In the genomic region with DNA sequence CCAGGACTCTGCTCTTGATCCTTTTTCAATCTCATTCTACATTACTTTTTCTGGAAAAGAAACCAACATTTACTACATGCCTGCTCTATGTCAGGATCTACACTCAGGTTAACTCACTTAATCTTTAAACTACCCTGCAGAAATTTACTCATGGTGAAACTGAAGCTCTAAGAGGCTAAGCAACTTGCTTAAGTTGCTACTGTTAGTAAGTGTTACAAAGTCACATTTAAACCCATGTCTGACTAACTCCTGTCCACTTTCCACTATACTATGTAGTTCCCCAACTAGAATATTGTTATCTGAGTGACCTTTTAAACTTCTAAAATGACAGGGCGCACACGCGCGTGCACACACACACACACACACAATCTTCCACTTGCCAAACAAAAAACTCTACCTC, we compare ENCODE assay signal across 25 cellular contexts. TPM values are rescaled to one million over a fixed set of nuclear protein-coding genes. Genes with fewer than 3 reads are reported as not detected.
DNase-seq lines count a peak whose midpoint lies in the region; ATAC-seq and TF ChIP-seq lines count a peak whose summit lies in the region.
"Had no signal": no experiment of that assay in that cellular context is flagged by ENCODE, and none has a peak within 500 bp of the region (broad histone marks: within the 10 kb centered on the region; RNA-seq: fewer than 3 reads in every experiment).

No MANE protein-coding gene starts in this region.

- intact Hi-C loops in natural killer cell (cut with micrococcal nuclease) = no loop called here

- H3K36me3 Mint-ChIP-seq in central memory CD8-positive, alpha-beta T cell (ENCODE audit: insufficient read depth) = peaks cover under 1% of the 10 kb centered on the region
- no peaks in the 10 kb centered on the region for H3K36me3 Mint-ChIP-seq in natural killer cell
- H3K36me3 Mint-ChIP-seq: neural progenitor cell, WTC11 had no signal

- DNase-seq in central memory CD8-positive, alpha-beta T cell (ENCODE audit: low spot score in 2 of 2) = no peak
- DNase-seq in natural killer cell (no peak), foreskin keratinocyte (no peak), superior temporal gyrus (ENCODE audit: extremely low spot score) (no peak)
- DNase-seq: activated CD4-positive, alpha-beta memory T cell treated with anti-CD3 and anti-CD28 coated beads, Interleukin-2, amount 10 ng/mL, durations not matched to agents 7 days and 5 days; adrenal gland; colonic mucosa; effector memory CD4-positive, alpha-beta T cell; foreskin fibroblast; GM23248; left cardiac atrium; mammary epithelial cell; NCI-H2081; NCI-H774; PC-3; right cardiac atrium; stimulated activated CD4-positive, alpha-beta T cell treated with anti-CD3 and anti-CD28 coated beads, Interleukin-4, amount 100 ng/mL, for 1 hour; stimulated activated naive CD8-positive, alpha-beta T cell treated with anti-CD3 and anti-CD28 coated beads, Interleukin-15, Interleukin-2, amounts not matched to agents 100 U/mL and 50 U/mL, for 24 hours had no signal

- peaks cover 4% of the 10 kb centered on the region for H3K4me1 ChIP-seq in foreskin keratinocyte
- H3K4me1 ChIP-seq: colonic mucosa, neural progenitor cell had no signal

- no peak overlapping the region for H3K27ac ChIP-seq in foreskin keratinocyte
- H3K27ac ChIP-seq: adrenal gland, C4-2B, colonic mucosa, GM23248, neural progenitor cell had no signal

- H3K27me3 Mint-ChIP-seq in central memory CD8-positive, alpha-beta T cell = no peaks in the 10 kb centered on the region
- H3K27me3 Mint-ChIP-seq in natural killer cell (ENCODE audit: low read depth in 2 of 2) = no peaks in the 10 kb centered on the region
- H3K27me3 Mint-ChIP-seq: activated CD4-positive, alpha-beta memory T cell treated with anti-CD3 and anti-CD28 coated beads, Interleukin-2, amount 10 ng/mL, durations not matched to agents 7 days and 5 days had no signal

- no peaks in the 10 kb centered on the region for H3K27me3 ChIP-seq in foreskin keratinocyte
- H3K27me3 ChIP-seq: adrenal gland, colonic mucosa, neural progenitor cell had no signal

- H3K27ac Mint-ChIP-seq in central memory CD8-positive, alpha-beta T cell (ENCODE audit: low read depth) = peak overlapping the region; percentile 4
- H3K27ac Mint-ChIP-seq in natural killer cell = no peak overlapping the region
- H3K27ac Mint-ChIP-seq: activated CD4-positive, alpha-beta memory T cell treated with anti-CD3 and anti-CD28 coated beads, Interleukin-2, amount 10 ng/mL, durations not matched to agents 7 days and 5 days; neural progenitor cell; WTC11 had no signal

- no peaks in the 10 kb centered on the region for H3K4me1 Mint-ChIP-seq in central memory CD8-positive, alpha-beta T cell
- H3K4me1 Mint-ChIP-seq in natural killer cell = peaks cover 10 to 21% of the 10 kb centered on the region in 2 donors

- H3K9me3 Mint-ChIP-seq in central memory CD8-positive, alpha-beta T cell = no peaks in the 10 kb centered on the region
- no peaks in the 10 kb centered on the region for H3K9me3 Mint-ChIP-seq in natural killer cell
- H3K9me3 Mint-ChIP-seq: activated CD4-positive, alpha-beta memory T cell treated with anti-CD3 and anti-CD28 coated beads, Interleukin-2, amount 10 ng/mL, durations not matched to agents 7 days and 5 days; neural progenitor cell; WTC11 had no signal

- peak; percentile 55 for ATAC-seq in GM18873 (IDR thresholded peaks at IDR 0.05; ENCODE audit: low FRiP score, unreplicated experiment)
- ATAC-seq in GM21529 (IDR thresholded peaks at IDR 0.05; ENCODE audit: unreplicated experiment) = peak; percentile 33
- peak; percentile 37 for ATAC-seq in HG03175 (IDR thresholded peaks at IDR 0.05; ENCODE audit: unreplicated experiment)
- ATAC-seq in central memory CD8-positive, alpha-beta T cell (replicated peaks; ENCODE audit: extremely low read depth, poor library complexity, severe bottlenecking) = no peak
- no peak for ATAC-seq in natural killer cell
- ATAC-seq in foreskin keratinocyte = no peak
- ATAC-seq: left cardiac atrium; PC-3; right cardiac atrium; Right ventricle myocardium inferior; stimulated activated naive CD8-positive, alpha-beta T cell treated with anti-CD3 and anti-CD28 coated beads, Interleukin-15, Interleukin-2, amounts not matched to agents 100 U/mL and 50 U/mL, for 24 hours; WTC11 had no signal

- no peak for TF ChIP-seq CTCF in natural killer cell (IDR thresholded peaks at IDR 0.05)
- TF ChIP-seq CTCF in foreskin keratinocyte (conservative IDR thresholded peaks at IDR 0.05) = no peak

- no peak overlapping the region for H3K4me3 Mint-ChIP-seq in central memory CD8-positive, alpha-beta T cell
- H3K4me3 Mint-ChIP-seq in natural killer cell = no peak overlapping the region
- H3K4me3 Mint-ChIP-seq: activated CD4-positive, alpha-beta memory T cell treated with anti-CD3 and anti-CD28 coated beads, Interleukin-2, amount 10 ng/mL, durations not matched to agents 7 days and 5 days; neural progenitor cell; WTC11 had no signal

RNA-seq across cellular contexts. Expression of a gene that starts 5.0 kb away (rescaled TPM):
- total RNA-seq in natural killer cell (10 to 100 TPM; 11.2 to 14.6 (median 12.0) TPM), foreskin keratinocyte (4.8 and 5.2 TPM in 2 replicates)
- polyA plus RNA-seq in foreskin keratinocyte = 2.0 and 2.1 TPM in 2 replicates

Comparison
In these comparisons a context has a peak if more than half of its experiments do, and no peak if none do; other contexts are left out.
1. ATAC-seq: peak in GM18873 (single experiment), GM21529 (single experiment) and HG03175 (single experiment); none in central memory CD8-positive, alpha-beta T cell (single experiment), natural killer cell (0 of 3) and foreskin keratinocyte (single experiment).